In genomic region chr20:63025534-63026331, GRCh38 we compare ENCODE assay signal across 9 cellular contexts. TPM values are rescaled to one million over a fixed set of nuclear protein-coding genes. Genes with fewer than 3 reads are reported as not detected.
A peak's percentile ranks its signal among the peaks of the same experiment; 100 is the strongest.
DNase-seq lines count a peak whose midpoint lies in the region; ATAC-seq, FAIRE-seq and TF ChIP-seq lines count a peak whose summit lies in the region.
"Had no signal": no experiment of that assay in that cellular context is flagged by ENCODE, and none has a peak within 500 bp of the region (broad histone marks: within the 10 kb centered on the region; RNA-seq: fewer than 3 reads in every experiment).

No MANE protein-coding gene starts in this region.

- TF ChIP-seq CTCF in lower lobe of right lung (IDR thresholded peaks at IDR 0.05): no peak

- FAIRE-seq in GM12891 (lab: Jason Lieb, UNC): peak; percentile 85

- no peak overlapping the region for H3K4me3 Mint-ChIP-seq in activated T-cell treated with anti-CD3 and anti-CD28 coated beads, Interleukin-2, amount 50 U/mL, for 4 hours

- DNase-seq in GM12891 (ENCODE audit: insufficient read length, low spot score) (no peak), lower lobe of right lung (peak; percentile 60), T-helper 2 cell (no peak), NCI-H1694 treated with DMSO at 0.1 percent for 48 hours (lab: John Stamatoyannopoulos, UW) (no peak)
- no peak for DNase-seq in activated T-cell treated with anti-CD3 and anti-CD28 coated beads, Interleukin-2, amount 50 U/mL, for 4 hours

- intact Hi-C loops in lower lobe of right lung (cut with DNase I): no loop called here

- H3K36me3 ChIP-seq in BLaER1 treated with 17β-estradiol and CSF1 and Interleukin-3, amounts not matched to agents 10 nM and 100 nM: no peaks in the 10 kb centered on the region
- H3K36me3 ChIP-seq in lower lobe of right lung: no peaks in the 10 kb centered on the region
- H3K36me3 ChIP-seq: Peyer's patch had no signal

- peak overlapping the region in 10 of 11 experiments; percentile 44 to 75 (median 62); a peak in 19 of 22 replicates for H3K9ac ChIP-seq in BLaER1 treated with 17β-estradiol and CSF1 and Interleukin-3, amounts not matched to agents 10 nM and 100 nM

- peaks cover 2 to 7% (median 5%) of the 10 kb centered on the region in 11 experiments; a peak in 18 of 22 replicates for H3K9me3 ChIP-seq in BLaER1 treated with 17β-estradiol and CSF1 and Interleukin-3, amounts not matched to agents 10 nM and 100 nM (replicated peaks in 1 of 11)
- no peaks in the 10 kb centered on the region for H3K9me3 ChIP-seq in lower lobe of right lung
- H3K9me3 ChIP-seq: Peyer's patch had no signal

- H3K27ac ChIP-seq in BLaER1 treated with 17β-estradiol and CSF1 and Interleukin-3, amounts not matched to agents 10 nM and 100 nM: peak overlapping the region in 9 of 11 experiments; percentile 44 to 76 (median 68); a peak in 19 of 22 replicates
- H3K27ac ChIP-seq in lower lobe of right lung: no peak overlapping the region
- H3K27ac ChIP-seq: Peyer's patch had no signal

- H3K4me1 Mint-ChIP-seq in activated T-cell treated with anti-CD3 and anti-CD28 coated beads, Interleukin-2, amount 50 U/mL, for 4 hours (ENCODE audit: low read depth): no peaks in the 10 kb centered on the region

- no peaks in the 10 kb centered on the region for H3K36me3 Mint-ChIP-seq in activated T-cell treated with anti-CD3 and anti-CD28 coated beads, Interleukin-2, amount 50 U/mL, for 4 hours (ENCODE audit: insufficient read depth)

- peaks cover 30% of the 10 kb centered on the region for H3K27me3 Mint-ChIP-seq in activated T-cell treated with anti-CD3 and anti-CD28 coated beads, Interleukin-2, amount 50 U/mL, for 4 hours (ENCODE audit: low read depth)

- peaks cover 8 to 64% (median 19%) of the 10 kb centered on the region in 11 experiments; a peak in 21 of 22 replicates for H3K27me3 ChIP-seq in BLaER1 treated with 17β-estradiol and CSF1 and Interleukin-3, amounts not matched to agents 10 nM and 100 nM
- peaks cover 88% of the 10 kb centered on the region for H3K27me3 ChIP-seq in lower lobe of right lung (ENCODE audit: low read depth)

- H4K20me1 ChIP-seq in BLaER1 treated with 17β-estradiol and CSF1 and Interleukin-3, amounts not matched to agents 10 nM and 100 nM: 0 out of 22 replicates have a peak, but pooled peaks cover 0 to 9% (median 0%) of the 10 kb centered on the region in 11 experiments

- H3K4me3 ChIP-seq in BLaER1 treated with 17β-estradiol and CSF1 and Interleukin-3, amounts not matched to agents 10 nM and 100 nM: peak overlapping the region; percentile 4 to 49 (median 32); a peak in 14 of 20 replicates
- no peak overlapping the region for H3K4me3 ChIP-seq in lower lobe of right lung
- H3K4me3 ChIP-seq: Peyer's patch had no signal

- 0 out of 2 replicates have a peak, but pooled peaks have one; percentile 23 for TF ChIP-seq POLR2A in GM12891 (IDR thresholded peaks at IDR 0.05; ENCODE audit: low read depth, low read length)

- H3K4me1 ChIP-seq in BLaER1 treated with 17β-estradiol and CSF1 and Interleukin-3, amounts not matched to agents 10 nM and 100 nM: peaks cover 30 to 88% (median 72%) of the 10 kb centered on the region in 10 experiments
- H3K4me1 ChIP-seq in lower lobe of right lung: peaks cover 8% of the 10 kb centered on the region
- H3K4me1 ChIP-seq: Peyer's patch had no signal

- peak overlapping the region; percentile 86 to 98 (median 91) for H3K4me2 ChIP-seq in BLaER1 treated with 17β-estradiol and CSF1 and Interleukin-3, amounts not matched to agents 10 nM and 100 nM

- no peaks in the 10 kb centered on the region for H3K9me3 Mint-ChIP-seq in activated T-cell treated with anti-CD3 and anti-CD28 coated beads, Interleukin-2, amount 50 U/mL, for 4 hours

- ATAC-seq in activated T-cell treated with anti-CD3 and anti-CD28 coated beads, Interleukin-2, amount 50 U/mL, for 4 hours: peak; percentile 53 to 55
- ATAC-seq in lower lobe of right lung (no peak), HG02885 (IDR thresholded peaks at IDR 0.05; ENCODE audit: poor library complexity, unreplicated experiment) (no peak), HG03159 (IDR thresholded peaks at IDR 0.05; ENCODE audit: unreplicated experiment) (no peak)

TF ChIP-seq in GM12891, 5 proteins besides CTCF, POLR2A, EP300 and RAD21:
- TF ChIP-seq PAX5 (IDR thresholded peaks at IDR 0.05; ENCODE audit: insufficient read depth, low read length, severe bottlenecking): no peak
- TF ChIP-seq TAF1 (IDR thresholded peaks at IDR 0.05; ENCODE audit: low read depth, low read length): no peak
- TF ChIP-seq POLR2AphosphoS5 (IDR thresholded peaks at IDR 0.05; ENCODE audit: low read depth, low read length): no peak
- TF ChIP-seq SPI1 (IDR thresholded peaks at IDR 0.05; ENCODE audit: low read depth, low read length): no peak
- no peak for TF ChIP-seq POU2F2 (IDR thresholded peaks at IDR 0.05; ENCODE audit: low read depth, low read length)

RNA-seq across cellular contexts. Expression of gene BHLHE23, which starts 19.0 kb away (rescaled TPM):
- not detected for polyA plus RNA-seq in GM12891 (2012; ENCODE audit: low read depth, missing spikeins)
- not detected for total RNA-seq in activated T-cell treated with anti-CD3 and anti-CD28 coated beads, Interleukin-2, amount 50 U/mL, for 4 hours
- not detected for total RNA-seq in lower lobe of right lung
- total RNA-seq: Peyer's patch had no signal

Comparison
In these comparisons a context has a peak if more than half of its experiments do, and no peak if none do; other contexts are left out.
1. ATAC-seq: peak in activated T-cell treated with anti-CD3 and anti-CD28 coated beads, Interleukin-2, amount 50 U/mL, for 4 hours (2 of 2); none in lower lobe of right lung (0 of 2), HG02885 (single experiment) and HG03159 (single experiment).